ENCODE assay signal across 29 cellular contexts in the genomic region with DNA sequence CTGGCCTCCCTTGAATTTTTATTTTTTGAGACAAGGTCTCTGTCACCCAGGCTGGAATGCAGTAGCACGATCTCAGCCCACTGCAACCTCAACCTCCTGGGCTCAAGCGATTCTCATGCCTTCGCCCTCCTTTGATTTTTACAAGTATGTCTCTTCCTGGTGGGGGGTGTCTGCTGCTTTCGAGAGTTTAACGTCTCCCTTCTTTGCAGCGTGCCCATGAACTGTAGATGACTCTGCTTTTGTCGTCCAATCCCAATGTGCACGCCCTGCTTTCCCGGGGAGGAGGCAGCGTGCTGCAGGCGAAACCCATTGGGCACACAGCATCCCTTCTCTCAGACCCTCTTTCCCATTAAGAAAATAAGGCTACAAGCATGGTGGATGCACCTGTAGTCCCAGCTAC. TPM values are rescaled to one million over a fixed set of nuclear protein-coding genes. Genes with fewer than 3 reads are reported as not detected.
A peak's percentile ranks its signal among the peaks of the same experiment; 100 is the strongest.
DNase-seq lines count a peak whose midpoint lies in the region; ATAC-seq lines count a peak whose summit lies in the region.
"Had no signal": no experiment of that assay in that cellular context is flagged by ENCODE, and none has a peak within 500 bp of the region (broad histone marks: within the 10 kb centered on the region; RNA-seq: fewer than 3 reads in every experiment).

No MANE protein-coding gene starts in this region.

- no peak overlapping the region for H3K4me3 Mint-ChIP-seq in activated CD4-positive, alpha-beta T cell treated with anti-CD3 and anti-CD28 coated beads for 36 hours
- H3K4me3 Mint-ChIP-seq in CD4-positive, CD25-positive, alpha-beta regulatory T cell: peak overlapping the region in 3 of 4 donors; percentile 39 to 77 (median 62)
- H3K4me3 Mint-ChIP-seq in activated T-helper 17 cell treated with anti-CD3 and anti-CD28 coated beads, Interleukin-2, amount 50 U/mL, for 72 hours: peak overlapping the region; percentile 62
- peak overlapping the region in 4 of 5 donors; percentile 44 to 75 (median 58) for H3K4me3 Mint-ChIP-seq in immature natural killer cell
- H3K4me3 Mint-ChIP-seq: activated naive CD8-positive, alpha-beta T cell; CD8-positive, alpha-beta T cell; H9 had no signal

- POLR2A ChIA-PET in activated CD4-positive, alpha-beta T cell treated with anti-CD3 and anti-CD28 coated beads for 36 hours (lab: Charles Lee): no interaction called here

- no peak for ATAC-seq in activated CD4-positive, alpha-beta T cell treated with anti-CD3 and anti-CD28 coated beads for 36 hours
- no peak for ATAC-seq in CD4-positive, CD25-positive, alpha-beta regulatory T cell (ENCODE audit: low read depth in 2 of 2)
- no peak for ATAC-seq in activated T-helper 17 cell treated with anti-CD3 and anti-CD28 coated beads, Interleukin-2, amount 50 U/mL, for 72 hours (replicated peaks)
- ATAC-seq in GM19455 (IDR thresholded peaks at IDR 0.05; ENCODE audit: unreplicated experiment): no peak
- ATAC-seq: CD8-positive, alpha-beta T cell; esophagus mucosa; left lobe of liver had no signal

- CTCF ChIA-PET in activated CD4-positive, alpha-beta T cell treated with anti-CD3 and anti-CD28 coated beads for 36 hours (lab: Charles Lee): interaction anchor here (0.8 kb wide), 1 partner anchor 54 kb away, joined by 3 read pairs; no protein-coding TSS in a partner anchor

- intact Hi-C loops in activated CD4-positive, alpha-beta T cell treated with anti-CD3 and anti-CD28 coated beads for 36 hours (cut with DNase I, micrococcal nuclease): no loop called here

- no peaks in the 10 kb centered on the region for H3K36me3 ChIP-seq in CD4-positive, CD25-positive, alpha-beta regulatory T cell (ENCODE audit: control insufficient read depth, insufficient read depth, low read length)
- H3K36me3 ChIP-seq: cardiac muscle cell, right atrium auricular region, SJSA1, tibial artery, vagina had no signal

- H3K27ac Mint-ChIP-seq in activated CD4-positive, alpha-beta T cell treated with anti-CD3 and anti-CD28 coated beads for 36 hours: peak overlapping the region; percentile 67
- peak overlapping the region; percentile 28 to 75 (median 52) for H3K27ac Mint-ChIP-seq in CD4-positive, CD25-positive, alpha-beta regulatory T cell
- peak overlapping the region; percentile 59 for H3K27ac Mint-ChIP-seq in activated T-helper 17 cell treated with anti-CD3 and anti-CD28 coated beads, Interleukin-2, amount 50 U/mL, for 72 hours
- peak overlapping the region; percentile 80 to 99 (median 94) for H3K27ac Mint-ChIP-seq in immature natural killer cell
- H3K27ac Mint-ChIP-seq: activated naive CD8-positive, alpha-beta T cell had no signal

- peaks cover 49% of the 10 kb centered on the region for H3K4me1 Mint-ChIP-seq in activated CD4-positive, alpha-beta T cell treated with anti-CD3 and anti-CD28 coated beads for 36 hours
- peaks cover 5 to 95% (median 16%) of the 10 kb centered on the region in 4 donors for H3K4me1 Mint-ChIP-seq in CD4-positive, CD25-positive, alpha-beta regulatory T cell
- peaks cover 4% of the 10 kb centered on the region for H3K4me1 Mint-ChIP-seq in activated T-helper 17 cell treated with anti-CD3 and anti-CD28 coated beads, Interleukin-2, amount 50 U/mL, for 72 hours
- peaks cover 85 to 96% of the 10 kb centered on the region in 2 donors for H3K4me1 Mint-ChIP-seq in immature natural killer cell

- H3K9me3 ChIP-seq in CD4-positive, CD25-positive, alpha-beta regulatory T cell (ENCODE audit: control insufficient read depth in 2 of 2, low read length in 2 of 2): no peaks in the 10 kb centered on the region
- H3K9me3 ChIP-seq: right atrium auricular region, SJSA1, tibial artery, vagina had no signal

- H3K27me3 Mint-ChIP-seq in activated CD4-positive, alpha-beta T cell treated with anti-CD3 and anti-CD28 coated beads for 36 hours: no peaks in the 10 kb centered on the region
- H3K27me3 Mint-ChIP-seq in CD4-positive, CD25-positive, alpha-beta regulatory T cell: no peaks in the 10 kb centered on the region
- H3K27me3 Mint-ChIP-seq in activated T-helper 17 cell treated with anti-CD3 and anti-CD28 coated beads, Interleukin-2, amount 50 U/mL, for 72 hours: no peaks in the 10 kb centered on the region
- H3K27me3 Mint-ChIP-seq in immature natural killer cell (ENCODE audit: low read depth in 3 of 3): peaks cover 15 to 35% (median 30%) of the 10 kb centered on the region in 3 donors
- H3K27me3 Mint-ChIP-seq: activated naive CD8-positive, alpha-beta T cell had no signal

- H3K9me3 Mint-ChIP-seq in activated CD4-positive, alpha-beta T cell treated with anti-CD3 and anti-CD28 coated beads for 36 hours (ENCODE audit: low read depth): no peaks in the 10 kb centered on the region
- peaks cover 0 to 1% (median 0%) of the 10 kb centered on the region in 7 donors for H3K9me3 Mint-ChIP-seq in CD4-positive, CD25-positive, alpha-beta regulatory T cell
- H3K9me3 Mint-ChIP-seq in activated T-helper 17 cell treated with anti-CD3 and anti-CD28 coated beads, Interleukin-2, amount 50 U/mL, for 72 hours: no peaks in the 10 kb centered on the region
- H3K9me3 Mint-ChIP-seq in immature natural killer cell: no peaks in the 10 kb centered on the region
- H3K9me3 Mint-ChIP-seq: CD8-positive, alpha-beta T cell; H9 had no signal

- no peak for DNase-seq in activated CD4-positive, alpha-beta T cell treated with anti-CD3 and anti-CD28 coated beads for 36 hours
- DNase-seq in activated CD4-positive, alpha-beta T cell treated with anti-CD3 and anti-CD28 coated beads for 4 hours: no peak
- no peak for DNase-seq in CD4-positive, CD25-positive, alpha-beta regulatory T cell
- DNase-seq in immature natural killer cell (no peak), NCI-H748 (lab: John Stamatoyannopoulos, UW; ENCODE audit: unreplicated experiment) (no peak)
- no peak for DNase-seq in stimulated activated CD4-positive, alpha-beta T cell treated with anti-CD3 and anti-CD28 coated beads, Interleukin-2, amount 100 ng/mL, for 48 hours
- DNase-seq: activated CD4-positive, CD25-positive, alpha-beta regulatory T cell; activated T-cell treated with anti-CD3 and anti-CD28 coated beads, Interleukin-2, amount 50 U/mL, for 1 hour; CD8-positive, alpha-beta T cell; cortex of kidney; DMS 273 treated with DMSO at 0.1 percent for 48 hours; H9; KBM-7; NCI-H1092; NCI-H187; NCI-H446 treated with DMSO at 0.1 percent for 48 hours; OCI-M1; small intestine; tibial artery had no signal

- H3K36me3 Mint-ChIP-seq in activated CD4-positive, alpha-beta T cell treated with anti-CD3 and anti-CD28 coated beads for 36 hours (ENCODE audit: low read depth): peaks cover 16% of the 10 kb centered on the region
- peaks cover 22% of the 10 kb centered on the region for H3K36me3 Mint-ChIP-seq in CD4-positive, CD25-positive, alpha-beta regulatory T cell
- H3K36me3 Mint-ChIP-seq in activated T-helper 17 cell treated with anti-CD3 and anti-CD28 coated beads, Interleukin-2, amount 50 U/mL, for 72 hours (ENCODE audit: low read depth): peaks cover 64% of the 10 kb centered on the region
- H3K36me3 Mint-ChIP-seq in immature natural killer cell: peaks cover 0 to 7% (median 0%) of the 10 kb centered on the region in 3 donors
- H3K36me3 Mint-ChIP-seq: activated naive CD8-positive, alpha-beta T cell had no signal

- no peaks in the 10 kb centered on the region for H3K27me3 ChIP-seq in CD4-positive, CD25-positive, alpha-beta regulatory T cell (ENCODE audit: control insufficient read depth, insufficient read depth, low read length)
- H3K27me3 ChIP-seq: cardiac muscle cell, right atrium auricular region, SJSA1, tibial artery, vagina had no signal

- peaks cover 31% of the 10 kb centered on the region for H3K4me1 ChIP-seq in CD4-positive, CD25-positive, alpha-beta regulatory T cell (ENCODE audit: control insufficient read depth, insufficient read depth, low read length, poor library complexity, severe bottlenecking)
- H3K4me1 ChIP-seq: right atrium auricular region, SJSA1, tibial artery had no signal

- no peak overlapping the region for H3K27ac ChIP-seq in CD4-positive, CD25-positive, alpha-beta regulatory T cell (ENCODE audit: insufficient read depth, low read length, poor library complexity, severe bottlenecking)
- H3K27ac ChIP-seq: cardiac muscle cell, right atrium auricular region, RWPE1, SJSA1, tibial artery, vagina had no signal

- no peak overlapping the region for H3K4me3 ChIP-seq in CD4-positive, CD25-positive, alpha-beta regulatory T cell (ENCODE audit: low read depth, low read length)
- H3K4me3 ChIP-seq: cardiac muscle cell, right atrium auricular region, SJSA1, tibial artery, vagina had no signal

RNA-seq across cellular contexts. Expression of a gene that starts 7.0 kb away (rescaled TPM):
- 10 to 100 TPM; 35.0 to 36.3 TPM for total RNA-seq in activated CD4-positive, alpha-beta T cell treated with anti-CD3 and anti-CD28 coated beads for 36 hours
- 103 TPM for total RNA-seq in CD4-positive, CD25-positive, alpha-beta regulatory T cell
- 10 to 100 TPM; 47.5 to 60.1 (median 55.9) TPM for polyA plus RNA-seq in CD4-positive, CD25-positive, alpha-beta regulatory T cell
- 10 to 100 TPM; 64.8 to 69.8 TPM for total RNA-seq in activated T-helper 17 cell treated with anti-CD3 and anti-CD28 coated beads, Interleukin-2, amount 50 U/mL, for 72 hours
- 100 to 1,000 TPM in 1 of 3 donors, 10 to 100 TPM in 2; 65.3 to 117 (median 65.9) TPM for polyA plus RNA-seq in immature natural killer cell
